8 cellular contexts compared by ENCODE assay signal in genomic region chr6:16700202-16700997, GRCh38.
DNase-seq lines count a peak whose midpoint lies in the region; ATAC-seq and TF ChIP-seq lines count a peak whose summit lies in the region.

No MANE protein-coding gene starts in this region.

- H3K27ac Mint-ChIP-seq in CD4-positive, CD25-positive, alpha-beta regulatory T cell = peak overlapping the region; percentile 93 to 96 (median 94)
- H3K27ac Mint-ChIP-seq in T-helper 17 cell = peak overlapping the region; percentile 98

- no TSS peak for BruUV-seq in PC-9 (replicated peaks; lab: Mats Ljungman, UMichigan)

- no peaks in the 10 kb centered on the region for H3K9me3 ChIP-seq in CD4-positive, CD25-positive, alpha-beta regulatory T cell (ENCODE audit: control insufficient read depth in 2 of 2, low read length in 2 of 2)
- H3K9me3 ChIP-seq in T-helper 17 cell (ENCODE audit: control insufficient read depth, low read length, poor library complexity, severe bottlenecking) (no peaks in the 10 kb centered on the region), neutrophil (no peaks in the 10 kb centered on the region), PC-9 (ENCODE audit: insufficient read depth, low read depth) (no peaks in the 10 kb centered on the region)

- intact Hi-C loops in PC-9 (cut with micrococcal nuclease; ENCODE audit: unreplicated experiment) = no loop called here

- no peaks in the 10 kb centered on the region for H4K20me1 ChIP-seq in PC-9 (ENCODE audit: insufficient read depth)

- H3K4me3 Mint-ChIP-seq in CD4-positive, CD25-positive, alpha-beta regulatory T cell = peak overlapping the region; percentile 54 to 96 (median 86)
- peak overlapping the region; percentile 92 for H3K4me3 Mint-ChIP-seq in T-helper 17 cell

- no peaks in the 10 kb centered on the region for H3F3A ChIP-seq in PC-9 (ENCODE audit: insufficient read depth, low read depth)

- POLR2A ChIA-PET in PC-9 (lab: Charles Lee; ENCODE audit: unreplicated experiment) = no interaction called here
- POLR2A ChIA-PET in RWPE1 (lab: Yijun Ruan, JAX; ENCODE audit: low non-redundant PET) = no interaction called here

- peak; percentile 16 to 44 for ATAC-seq in CD4-positive, CD25-positive, alpha-beta regulatory T cell (ENCODE audit: low read depth in 2 of 2)
- peak; percentile 72 for ATAC-seq in T-helper 17 cell
- ATAC-seq in GM19397 (IDR thresholded peaks at IDR 0.05; ENCODE audit: unreplicated experiment) = no peak

- peaks cover 59% of the 10 kb centered on the region for H3K4me1 ChIP-seq in CD4-positive, CD25-positive, alpha-beta regulatory T cell (ENCODE audit: control insufficient read depth, insufficient read depth, low read length, poor library complexity, severe bottlenecking)
- H3K4me1 ChIP-seq in neutrophil (ENCODE audit: control insufficient read depth in 1 of 2, insufficient read depth in 1 of 2, low read depth in 1 of 2, low read length in 1 of 2) (peaks cover 86 to 87% of the 10 kb centered on the region in 2 experiments), PC-9 (replicated peaks; ENCODE audit: insufficient read depth) (peaks cover 12% of the 10 kb centered on the region)

- DNase-seq in CD4-positive, CD25-positive, alpha-beta regulatory T cell = peak in 2 of 3 donors; percentile 28 to 57
- DNase-seq in T-helper 17 cell = peak in 1 of 3 donors; percentile 23
- no peak for DNase-seq in epithelial cell of prostate (ENCODE audit: low read depth, low spot score)
- DNase-seq in PC-9 = no peak
- no peak for DNase-seq in ureter (ENCODE audit: low spot score)
- DNase-seq in RWPE1 (ENCODE audit: low spot score) = no peak

- H3K36me3 ChIP-seq in CD4-positive, CD25-positive, alpha-beta regulatory T cell (ENCODE audit: control insufficient read depth, insufficient read depth, low read length) = no peaks in the 10 kb centered on the region
- H3K36me3 ChIP-seq in neutrophil = no peaks in the 10 kb centered on the region
- H3K36me3 ChIP-seq in PC-9 (ENCODE audit: low read depth) = no peaks in the 10 kb centered on the region

- H3K27me3 ChIP-seq in CD4-positive, CD25-positive, alpha-beta regulatory T cell (ENCODE audit: control insufficient read depth, insufficient read depth, low read length) = no peaks in the 10 kb centered on the region
- H3K27me3 ChIP-seq in neutrophil = no peaks in the 10 kb centered on the region
- no peaks in the 10 kb centered on the region for H3K27me3 ChIP-seq in PC-9 (ENCODE audit: insufficient read depth, low read depth)

- CTCF ChIA-PET in PC-9 (lab: Charles Lee) = no interaction called here
- CTCF ChIA-PET in RWPE1 (lab: Yijun Ruan, JAX) = no interaction called here

- H2AFZ ChIP-seq in PC-9 = no peak overlapping the region

- no peak for TF ChIP-seq CTCF in neutrophil (IDR thresholded peaks at IDR 0.05)
- TF ChIP-seq CTCF in PC-9 (conservative IDR thresholded peaks at IDR 0.05) = no peak
- no peak for TF ChIP-seq CTCF in RWPE1 (conservative IDR thresholded peaks at IDR 0.05; ENCODE audit: low read depth)

- H3K27me3 Mint-ChIP-seq in CD4-positive, CD25-positive, alpha-beta regulatory T cell = no peaks in the 10 kb centered on the region
- H3K27me3 Mint-ChIP-seq in T-helper 17 cell = no peaks in the 10 kb centered on the region

- H3K4me3 ChIP-seq in CD4-positive, CD25-positive, alpha-beta regulatory T cell (ENCODE audit: low read depth, low read length) = peak overlapping the region; percentile 89
- H3K4me3 ChIP-seq in neutrophil (ENCODE audit: low read depth in 1 of 2, low read length in 1 of 2) = peak overlapping the region; percentile 48 to 55
- H3K4me3 ChIP-seq in PC-9 = no peak overlapping the region

- H3K36me3 Mint-ChIP-seq in CD4-positive, CD25-positive, alpha-beta regulatory T cell = peaks cover 3% of the 10 kb centered on the region
- H3K36me3 Mint-ChIP-seq in T-helper 17 cell (ENCODE audit: low read depth) = peaks cover under 1% of the 10 kb centered on the region

- no peaks in the 10 kb centered on the region for H3K79me2 ChIP-seq in PC-9 (ENCODE audit: low read depth)

- no peak overlapping the region for H3K4me2 ChIP-seq in PC-9

- H3K4me1 Mint-ChIP-seq in CD4-positive, CD25-positive, alpha-beta regulatory T cell = peaks cover 43 to 76% (median 63%) of the 10 kb centered on the region in 4 donors
- peaks cover 57% of the 10 kb centered on the region for H3K4me1 Mint-ChIP-seq in T-helper 17 cell

- H3K9me3 Mint-ChIP-seq in CD4-positive, CD25-positive, alpha-beta regulatory T cell = peaks cover 0 to 2% (median 0%) of the 10 kb centered on the region in 7 donors

- no peaks in the 10 kb centered on the region for H3K9me2 ChIP-seq in PC-9 (ENCODE audit: insufficient read depth)

- H3K27ac ChIP-seq in CD4-positive, CD25-positive, alpha-beta regulatory T cell (ENCODE audit: insufficient read depth, low read length, poor library complexity, severe bottlenecking) = peak overlapping the region; percentile 64
- H3K27ac ChIP-seq in epithelial cell of prostate (peak overlapping the region; percentile 75), neutrophil (peak overlapping the region; percentile 86), PC-9 (no peak overlapping the region), RWPE1 (no peak overlapping the region)

Comparison
In these comparisons a context has a peak if more than half of its experiments do, and no peak if none do; other contexts are left out.
1. DNase-seq: peak in CD4-positive, CD25-positive, alpha-beta regulatory T cell (2 of 3); none in epithelial cell of prostate (single experiment), PC-9 (0 of 2), ureter (single experiment) and RWPE1 (single experiment).
2. H3K27ac ChIP-seq: peak in CD4-positive, CD25-positive, alpha-beta regulatory T cell (single experiment), epithelial cell of prostate (single experiment) and neutrophil (single experiment); none in PC-9 (single experiment) and RWPE1 (single experiment).